Comparison of ENCODE assay signal across 29 cellular contexts in genomic region chr22:38966942-38967341, GRCh38. TPM values are rescaled to one million over a fixed set of nuclear protein-coding genes. Genes with fewer than 3 reads are reported as not detected.
"Had no signal": no experiment of that assay in that cellular context is flagged by ENCODE, and none has a peak within 500 bp of the region (broad histone marks: within the 10 kb centered on the region; RNA-seq: fewer than 3 reads in every experiment).

No MANE protein-coding gene starts in this region.

- H3K27ac Mint-ChIP-seq: activated CD4-positive, alpha-beta memory T cell treated with anti-CD3 and anti-CD28 coated beads for 36 hours; activated CD4-positive, alpha-beta T cell treated with anti-CD3 and anti-CD28 coated beads, Interleukin-2, amount 10 ng/mL, durations not matched to agents 24 days and 14 days; activated naive CD8-positive, alpha-beta T cell; activated T-helper 2 cell treated with anti-CD3 and anti-CD28 coated beads, Interferon-gamma antibody, Interleukin-2, Interleukin-4, amounts not matched to agents 10 μg/mL and 5 μg/mL and 100 μg/mL, durations not matched to agents 14 hours and 24 hours and 36 hours; mesothelial cell of epicardium; T-helper 17 cell had no signal

- H3K4me3 ChIP-seq: body of pancreas, colonic mucosa, dorsolateral prefrontal cortex, gastrocnemius medialis, right atrium auricular region, smooth muscle cell, testis, transverse colon had no signal

- H3K4me1 ChIP-seq: colonic mucosa, gastrocnemius medialis, right atrium auricular region, testis had no signal

- H3K36me3 Mint-ChIP-seq: activated CD4-positive, alpha-beta memory T cell treated with anti-CD3 and anti-CD28 coated beads for 36 hours; activated naive CD8-positive, alpha-beta T cell; mesothelial cell of epicardium; naive B cell had no signal

- H3K27ac ChIP-seq: body of pancreas, colonic mucosa, dorsolateral prefrontal cortex, gastrocnemius medialis, right atrium auricular region, testis, transverse colon had no signal

- H3K9me3 Mint-ChIP-seq: activated CD4-positive, alpha-beta memory T cell treated with anti-CD3 and anti-CD28 coated beads for 36 hours; activated CD4-positive, alpha-beta T cell treated with anti-CD3 and anti-CD28 coated beads, Interleukin-2, amount 10 ng/mL, durations not matched to agents 24 days and 14 days; activated T-cell treated with anti-CD3 and anti-CD28 coated beads, Interleukin-2, amount 50 U/mL, for 4 hours; activated T-helper 2 cell treated with anti-CD3 and anti-CD28 coated beads, Interferon-gamma antibody, Interleukin-2, Interleukin-4, amounts not matched to agents 10 μg/mL and 5 μg/mL and 100 μg/mL, durations not matched to agents 14 hours and 24 hours and 36 hours; mesothelial cell of epicardium; naive B cell had no signal

- H3K4me2 ChIP-seq: smooth muscle cell had no signal

- H3K27me3 ChIP-seq: body of pancreas, colonic mucosa, right atrium auricular region, testis, transverse colon had no signal

- FAIRE-seq: keratinocyte had no signal

- H3K4me3 Mint-ChIP-seq: activated CD4-positive, alpha-beta memory T cell treated with anti-CD3 and anti-CD28 coated beads for 36 hours; activated CD4-positive, alpha-beta T cell treated with anti-CD3 and anti-CD28 coated beads, Interleukin-2, amount 10 ng/mL, durations not matched to agents 24 days and 14 days; activated naive CD8-positive, alpha-beta T cell; activated T-cell treated with anti-CD3 and anti-CD28 coated beads, Interleukin-2, amount 50 U/mL, for 4 hours; mesothelial cell of epicardium; T-helper 17 cell had no signal

- H3K9me3 ChIP-seq: body of pancreas, colonic mucosa, gastrocnemius medialis, right atrium auricular region, testis, transverse colon had no signal

- DNase-seq: activated CD4-positive, alpha-beta memory T cell treated with anti-CD3 and anti-CD28 coated beads for 36 hours; activated CD4-positive, alpha-beta T cell treated with anti-CD3 and anti-CD28 coated beads, Interleukin-2, amount 10 ng/mL, durations not matched to agents 24 days and 14 days; activated CD4-positive, CD25-positive, alpha-beta regulatory T cell treated with anti-CD3 and anti-CD28 coated beads, Interleukin-2, amount 50 U/mL, for 72 hours; activated T-cell treated with anti-CD3 and anti-CD28 coated beads, Interleukin-2, amount 50 U/mL, for 4 hours; body of pancreas; colonic mucosa; dorsolateral prefrontal cortex; effector memory CD4-positive, alpha-beta T cell; gastrocnemius medialis; glutamatergic neuron; left colon; mammary epithelial cell; naive B cell; stimulated activated CD4-positive, alpha-beta T cell treated with anti-CD3 and anti-CD28 coated beads, Interleukin-15, amount 100 ng/mL, for 24 hours; stimulated activated CD4-positive, alpha-beta T cell treated with anti-CD3 and anti-CD28 coated beads, Interleukin-2, amount 100 ng/mL, for 24 hours; stimulated activated naive CD8-positive, alpha-beta T cell treated with anti-CD3 and anti-CD28 coated beads, Interleukin-15, Interleukin-2, amounts not matched to agents 100 U/mL and 50 U/mL, for 24 hours; T-helper 17 cell; T1000; testis; transverse colon had no signal

- H3K36me3 ChIP-seq: colonic mucosa, gastrocnemius medialis, right atrium auricular region, transverse colon had no signal

RNA-seq across cellular contexts. Expression of gene APOBEC3A, which starts 9.5 kb away (rescaled TPM):
- total RNA-seq: activated CD4-positive, alpha-beta T cell treated with anti-CD3 and anti-CD28 coated beads, Interleukin-2, amount 10 ng/mL, durations not matched to agents 24 days and 14 days; activated CD8-positive, alpha-beta memory T cell treated with anti-CD3 and anti-CD28 coated beads for 36 hours; activated T-helper 2 cell treated with anti-CD3 and anti-CD28 coated beads, Interferon-gamma antibody, Interleukin-2, Interleukin-4, amounts not matched to agents 10 μg/mL and 5 μg/mL and 100 μg/mL, durations not matched to agents 14 hours and 24 hours and 36 hours; body of pancreas; mammary epithelial cell; mesothelial cell of epicardium; pulmonary artery endothelial cell had no signal
- polyA plus RNA-seq: mammary epithelial cell, neural cell, smooth muscle cell had no signal

RNA-seq across cellular contexts. Expression of gene APOBEC3B, which starts 15.2 kb away (rescaled TPM):
- polyA plus RNA-seq: neural cell had no signal

RNA-seq across cellular contexts. Expression of gene APOBEC3C, which starts 47.1 kb away (rescaled TPM):
- polyA plus RNA-seq: neural cell had no signal

RNA-seq across cellular contexts. Expression of gene APOBEC3D, which starts 54.0 kb away (rescaled TPM):
- total RNA-seq: body of pancreas had no signal
- polyA plus RNA-seq: neural cell had no signal
